In the genomic region with DNA sequence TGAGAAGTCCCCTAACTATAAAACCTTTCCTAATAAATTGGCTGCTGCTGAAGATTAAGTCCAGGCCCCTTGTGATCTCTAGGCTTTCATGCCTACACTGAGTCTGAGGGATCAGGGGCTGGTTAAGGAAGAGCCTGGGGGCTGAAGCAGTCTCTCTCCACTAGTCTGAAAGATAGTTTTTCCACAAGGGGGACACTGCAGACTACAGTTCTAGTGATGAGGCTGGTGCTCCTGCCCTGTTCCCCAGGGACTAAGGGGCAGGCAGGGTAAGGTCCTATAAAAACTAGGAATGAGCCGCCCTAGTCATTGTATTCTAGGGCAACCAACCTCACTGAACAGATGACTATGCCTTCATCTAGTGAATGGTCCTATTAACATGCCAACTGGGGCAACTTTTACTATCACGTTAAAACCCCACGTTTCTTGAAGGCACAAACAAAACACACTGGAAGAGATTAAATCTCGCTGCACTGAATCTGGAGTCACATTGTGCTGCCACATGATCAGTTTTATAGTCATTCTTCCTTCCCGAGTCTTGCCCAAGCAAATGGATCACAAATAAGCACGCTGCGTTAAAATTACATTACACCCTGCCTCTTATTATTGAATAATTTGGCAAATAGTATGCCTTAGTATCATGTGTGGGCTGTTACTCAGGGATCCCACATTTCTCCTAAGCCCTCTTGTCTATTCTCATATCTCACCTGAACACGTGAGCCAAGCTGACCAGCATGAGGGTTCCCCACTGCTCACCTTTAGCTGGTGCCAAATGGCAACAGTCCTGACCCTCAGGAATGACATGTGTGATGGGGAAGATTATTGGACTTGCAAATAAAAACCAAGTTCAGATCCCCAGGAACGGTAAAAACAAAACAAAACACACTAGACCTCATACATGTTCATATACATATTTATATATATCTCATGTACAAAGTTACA, we compare ENCODE assay signal across 15 cellular contexts.
"Had no signal": no experiment of that assay in that cellular context is flagged by ENCODE, and none has a peak within 500 bp of the region (broad histone marks: within the 10 kb centered on the region; RNA-seq: fewer than 3 reads in every experiment).

No MANE protein-coding gene starts in this region.

- H3K27me3 Mint-ChIP-seq: activated CD4-positive, alpha-beta T cell treated with anti-CD3 and anti-CD28 coated beads for 36 hours; activated CD8-positive, alpha-beta T cell treated with anti-CD3 and anti-CD28 coated beads for 36 hours; activated naive CD8-positive, alpha-beta T cell treated with anti-CD3 and anti-CD28 coated beads for 36 hours; central memory CD8-positive, alpha-beta T cell; dendritic cell treated with granulocyte-macrophage colony-stimulating factor and Interleukin-4, amounts not matched to agents 40 ng/mL and 50 ng/mL, for 4 days had no signal

- DNase-seq: activated CD4-positive, alpha-beta T cell treated with anti-CD3 and anti-CD28 coated beads for 36 hours; activated CD8-positive, alpha-beta T cell treated with anti-CD3 and anti-CD28 coated beads for 36 hours; activated gamma-delta T cell; activated naive CD8-positive, alpha-beta T cell treated with anti-CD3 and anti-CD28 coated beads for 36 hours; activated T-cell treated with anti-CD3 and anti-CD28 coated beads, Interleukin-2, amount 50 U/mL, for 72 hours; brain microvascular endothelial cell; effector memory CD4-positive, alpha-beta T cell; heart right ventricle; midbrain; upper lobe of right lung; WERI-Rb-1 had no signal

- H3K27ac Mint-ChIP-seq: activated CD4-positive, alpha-beta T cell treated with anti-CD3 and anti-CD28 coated beads for 36 hours; activated CD8-positive, alpha-beta T cell treated with anti-CD3 and anti-CD28 coated beads for 36 hours; activated naive CD8-positive, alpha-beta T cell treated with anti-CD3 and anti-CD28 coated beads for 36 hours; activated T-cell treated with anti-CD3 and anti-CD28 coated beads, Interleukin-2, amount 50 U/mL, for 72 hours; dendritic cell treated with granulocyte-macrophage colony-stimulating factor and Interleukin-4, amounts not matched to agents 40 ng/mL and 50 ng/mL, for 4 days had no signal

- ATAC-seq: activated CD4-positive, alpha-beta T cell treated with anti-CD3 and anti-CD28 coated beads for 36 hours; activated CD8-positive, alpha-beta T cell treated with anti-CD3 and anti-CD28 coated beads for 36 hours; activated T-cell treated with anti-CD3 and anti-CD28 coated beads, Interleukin-2, amount 50 U/mL, for 72 hours; heart right ventricle; sciatic nerve; upper lobe of right lung had no signal

- H3K4me3 Mint-ChIP-seq: activated CD4-positive, alpha-beta T cell treated with anti-CD3 and anti-CD28 coated beads for 36 hours; activated CD8-positive, alpha-beta T cell treated with anti-CD3 and anti-CD28 coated beads for 36 hours; activated naive CD8-positive, alpha-beta T cell treated with anti-CD3 and anti-CD28 coated beads for 36 hours; activated T-cell treated with anti-CD3 and anti-CD28 coated beads, Interleukin-2, amount 50 U/mL, for 72 hours; central memory CD8-positive, alpha-beta T cell; dendritic cell treated with granulocyte-macrophage colony-stimulating factor and Interleukin-4, amounts not matched to agents 40 ng/mL and 50 ng/mL, for 4 days; neural crest cell had no signal

- H3K9me3 Mint-ChIP-seq: activated CD8-positive, alpha-beta T cell treated with anti-CD3 and anti-CD28 coated beads for 36 hours; activated naive CD8-positive, alpha-beta T cell treated with anti-CD3 and anti-CD28 coated beads for 36 hours; activated T-cell treated with anti-CD3 and anti-CD28 coated beads, Interleukin-2, amount 50 U/mL, for 72 hours; central memory CD8-positive, alpha-beta T cell; dendritic cell treated with granulocyte-macrophage colony-stimulating factor and Interleukin-4, amounts not matched to agents 40 ng/mL and 50 ng/mL, for 4 days; neural crest cell had no signal
